ENCODE assay signal across 2 cellular contexts in the genomic region with DNA sequence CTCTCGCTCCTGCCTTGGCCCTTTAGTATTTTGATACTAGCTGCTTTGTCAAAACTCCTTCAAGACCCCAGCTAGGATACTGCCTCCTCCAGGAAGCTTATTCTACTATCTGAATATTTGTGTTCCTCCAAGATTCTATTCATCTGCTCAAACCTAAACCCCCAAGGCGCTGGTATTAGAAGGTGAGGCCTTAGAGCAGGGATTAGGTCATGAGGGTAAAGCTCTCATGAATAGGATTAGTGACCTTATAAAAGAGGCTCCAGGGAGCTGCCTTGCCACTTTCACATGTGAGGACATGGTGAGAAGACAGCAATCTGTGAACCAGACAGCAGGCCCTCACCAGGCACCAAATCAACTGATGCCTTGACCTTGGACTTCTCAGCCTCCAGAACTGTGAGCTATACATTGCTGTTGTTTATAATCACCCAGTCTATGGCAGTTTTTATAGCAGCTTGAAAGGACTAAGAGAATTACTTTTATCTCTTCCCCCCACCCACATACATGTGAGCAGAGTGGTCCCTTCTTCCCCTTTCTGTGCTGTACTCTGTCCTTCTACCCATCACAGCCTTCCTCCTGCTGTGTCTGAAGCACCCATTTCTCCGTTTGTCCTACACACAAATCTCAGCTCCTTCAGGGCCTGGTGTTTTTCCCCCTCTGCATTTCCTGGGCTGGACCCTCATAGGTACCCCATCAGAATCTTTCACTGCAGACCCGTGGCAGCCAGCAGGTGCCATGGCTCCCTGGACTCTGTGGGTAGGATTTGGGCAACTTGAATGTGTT.
TF ChIP-seq lines count a peak whose summit lies in the region.

No MANE protein-coding gene starts in this region.

TF ChIP-seq in SK-N-SH, 30 proteins besides CTCF, POLR2A, EP300 and RAD21:
- TF ChIP-seq, protein P1, sequence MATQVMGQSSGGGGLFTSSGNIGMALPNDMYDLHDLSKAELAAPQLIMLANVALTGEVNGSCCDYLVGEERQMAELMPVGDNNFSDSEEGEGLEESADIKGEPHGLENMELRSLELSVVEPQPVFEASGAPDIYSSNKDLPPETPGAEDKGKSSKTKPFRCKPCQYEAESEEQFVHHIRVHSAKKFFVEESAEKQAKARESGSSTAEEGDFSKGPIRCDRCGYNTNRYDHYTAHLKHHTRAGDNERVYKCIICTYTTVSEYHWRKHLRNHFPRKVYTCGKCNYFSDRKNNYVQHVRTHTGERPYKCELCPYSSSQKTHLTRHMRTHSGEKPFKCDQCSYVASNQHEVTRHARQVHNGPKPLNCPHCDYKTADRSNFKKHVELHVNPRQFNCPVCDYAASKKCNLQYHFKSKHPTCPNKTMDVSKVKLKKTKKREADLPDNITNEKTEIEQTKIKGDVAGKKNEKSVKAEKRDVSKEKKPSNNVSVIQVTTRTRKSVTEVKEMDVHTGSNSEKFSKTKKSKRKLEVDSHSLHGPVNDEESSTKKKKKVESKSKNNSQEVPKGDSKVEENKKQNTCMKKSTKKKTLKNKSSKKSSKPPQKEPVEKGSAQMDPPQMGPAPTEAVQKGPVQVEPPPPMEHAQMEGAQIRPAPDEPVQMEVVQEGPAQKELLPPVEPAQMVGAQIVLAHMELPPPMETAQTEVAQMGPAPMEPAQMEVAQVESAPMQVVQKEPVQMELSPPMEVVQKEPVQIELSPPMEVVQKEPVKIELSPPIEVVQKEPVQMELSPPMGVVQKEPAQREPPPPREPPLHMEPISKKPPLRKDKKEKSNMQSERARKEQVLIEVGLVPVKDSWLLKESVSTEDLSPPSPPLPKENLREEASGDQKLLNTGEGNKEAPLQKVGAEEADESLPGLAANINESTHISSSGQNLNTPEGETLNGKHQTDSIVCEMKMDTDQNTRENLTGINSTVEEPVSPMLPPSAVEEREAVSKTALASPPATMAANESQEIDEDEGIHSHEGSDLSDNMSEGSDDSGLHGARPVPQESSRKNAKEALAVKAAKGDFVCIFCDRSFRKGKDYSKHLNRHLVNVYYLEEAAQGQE (IDR thresholded peaks at IDR 0.05; ENCODE audit: low read depth, low read length): no peak
- no peak for TF ChIP-seq JUND (IDR thresholded peaks at IDR 0.05)
- TF ChIP-seq FOSL2 (IDR thresholded peaks at IDR 0.05; ENCODE audit: borderline replicate concordance, low read depth): no peak
- no peak for TF ChIP-seq TEAD4 (IDR thresholded peaks at IDR 0.05; ENCODE audit: borderline replicate concordance, insufficient read depth)
- no peak for TF ChIP-seq RXRA (IDR thresholded peaks at IDR 0.05; ENCODE audit: borderline replicate concordance, low read depth)
- TF ChIP-seq FOXM1 (IDR thresholded peaks at IDR 0.05; ENCODE audit: low read depth): no peak
- no peak for TF ChIP-seq RCOR1 (IDR thresholded peaks at IDR 0.05; ENCODE audit: low read length)
- no peak for TF ChIP-seq POLR2AphosphoS5 (IDR thresholded peaks at IDR 0.05; ENCODE audit: low read depth, low read length)
- TF ChIP-seq, protein P2, sequence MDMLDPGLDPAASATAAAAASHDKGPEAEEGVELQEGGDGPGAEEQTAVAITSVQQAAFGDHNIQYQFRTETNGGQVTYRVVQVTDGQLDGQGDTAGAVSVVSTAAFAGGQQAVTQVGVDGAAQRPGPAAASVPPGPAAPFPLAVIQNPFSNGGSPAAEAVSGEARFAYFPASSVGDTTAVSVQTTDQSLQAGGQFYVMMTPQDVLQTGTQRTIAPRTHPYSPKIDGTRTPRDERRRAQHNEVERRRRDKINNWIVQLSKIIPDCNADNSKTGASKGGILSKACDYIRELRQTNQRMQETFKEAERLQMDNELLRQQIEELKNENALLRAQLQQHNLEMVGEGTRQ (IDR thresholded peaks at IDR 0.05; ENCODE audit: borderline replicate concordance, low read depth, low read length): no peak
- TF ChIP-seq EZH2phosphoT487 (IDR thresholded peaks at IDR 0.05; ENCODE audit: borderline replicate concordance, low read depth): no peak
- TF ChIP-seq NRF1 (IDR thresholded peaks at IDR 0.05; ENCODE audit: low read depth, low read length): no peak
- TF ChIP-seq YY1 (IDR thresholded peaks at IDR 0.05; ENCODE audit: low read depth): no peak
- TF ChIP-seq, protein P3, sequence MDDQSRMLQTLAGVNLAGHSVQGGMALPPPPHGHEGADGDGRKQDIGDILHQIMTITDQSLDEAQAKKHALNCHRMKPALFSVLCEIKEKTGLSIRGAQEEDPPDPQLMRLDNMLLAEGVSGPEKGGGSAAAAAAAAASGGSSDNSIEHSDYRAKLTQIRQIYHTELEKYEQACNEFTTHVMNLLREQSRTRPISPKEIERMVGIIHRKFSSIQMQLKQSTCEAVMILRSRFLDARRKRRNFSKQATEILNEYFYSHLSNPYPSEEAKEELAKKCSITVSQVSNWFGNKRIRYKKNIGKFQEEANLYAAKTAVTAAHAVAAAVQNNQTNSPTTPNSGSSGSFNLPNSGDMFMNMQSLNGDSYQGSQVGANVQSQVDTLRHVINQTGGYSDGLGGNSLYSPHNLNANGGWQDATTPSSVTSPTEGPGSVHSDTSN (IDR thresholded peaks at IDR 0.05): no peak
- no peak for TF ChIP-seq MEF2A (IDR thresholded peaks at IDR 0.05; ENCODE audit: borderline replicate concordance, low read depth)

TF ChIP-seq in SK-N-SH treated with all-trans-retinoic acid at 6 μM for 48 hours, 23 proteins besides CTCF, POLR2A, EP300 and RAD21 (continued from another document):
- TF ChIP-seq TSHZ2 (CRISPR knock-in tag; IDR thresholded peaks at IDR 0.05) (no peak), ZNF70 (CRISPR knock-in tag; IDR thresholded peaks at IDR 0.05) (no peak)
